Comparison of ENCODE assay signal across 8 cellular contexts in genomic region chr5:139636975-139637408, GRCh38. TPM values are rescaled to one million over a fixed set of nuclear protein-coding genes. Genes with fewer than 3 reads are reported as not detected.
DNase-seq lines count a peak whose midpoint lies in the region; ATAC-seq and TF ChIP-seq lines count a peak whose summit lies in the region.

No MANE protein-coding gene starts in this region.

- peaks cover 68% of the 10 kb centered on the region for H3K4me1 Mint-ChIP-seq in glutamatergic neuron (ENCODE audit: low read depth, unreplicated experiment)

- no peaks in the 10 kb centered on the region for H3K36me3 Mint-ChIP-seq in glutamatergic neuron (ENCODE audit: unreplicated experiment)

- peaks cover 6% of the 10 kb centered on the region; the same call in 1 of the 2 replicates for H4K20me1 ChIP-seq in DOHH2 (ENCODE audit: control insufficient read depth, insufficient read depth, low read depth, low read length)

- peak overlapping the region; percentile 96 for H3K27ac ChIP-seq in DOHH2 (ENCODE audit: low read depth, low read length)

- ATAC-seq in HG02610 (IDR thresholded peaks at IDR 0.05; ENCODE audit: unreplicated experiment) (peak; percentile 27), HG03460 (IDR thresholded peaks at IDR 0.05; ENCODE audit: unreplicated experiment) (no peak)

- H3K9me3 Mint-ChIP-seq in glutamatergic neuron (ENCODE audit: unreplicated experiment) = peaks cover 31% of the 10 kb centered on the region

- no peaks in the 10 kb centered on the region for H3K9me3 ChIP-seq in DOHH2 (ENCODE audit: control insufficient read depth, insufficient read depth, low read length)

- peaks cover 19% of the 10 kb centered on the region for H3K27me3 Mint-ChIP-seq in glutamatergic neuron (ENCODE audit: unreplicated experiment)

- no peaks in the 10 kb centered on the region for H3K27me3 ChIP-seq in DOHH2 (ENCODE audit: control insufficient read depth, low read length)

- DNase-seq in activated CD4-positive, alpha-beta T cell treated with anti-CD3 and anti-CD28 coated beads, Interleukin-2, amount 50 U/mL, for 48 hours = peak; percentile 44 to 55
- DNase-seq in glutamatergic neuron (no peak), skeletal muscle cell (ENCODE audit: low read depth) (no peak), dermis blood vessel endothelial cell (no peak), NCI-H526 (lab: John Stamatoyannopoulos, UW) (no peak)

- peak overlapping the region; percentile 92 for H3K27ac Mint-ChIP-seq in glutamatergic neuron (ENCODE audit: unreplicated experiment)

- peaks cover 7% of the 10 kb centered on the region for H3K79me2 ChIP-seq in DOHH2 (ENCODE audit: control insufficient read depth, low read length)

- TF ChIP-seq CTCF in DOHH2 (IDR thresholded peaks at IDR 0.05; ENCODE audit: low read depth, low read length, poor library complexity, severe bottlenecking) = no peak
- peak; percentile 8 for TF ChIP-seq CTCF in glutamatergic neuron (IDR thresholded peaks at IDR 0.05; ENCODE audit: partially characterized antibody, unreplicated experiment)

- H3K4me2 ChIP-seq in DOHH2 (ENCODE audit: low read length) = peak overlapping the region; percentile 99

- H3K4me3 ChIP-seq in DOHH2 (ENCODE audit: low read length) = peak overlapping the region; percentile 77
- peak overlapping the region; percentile 41 for H3K4me3 ChIP-seq in skeletal muscle cell (ENCODE audit: low read depth, low read length)

- no peaks in the 10 kb centered on the region for H3K36me3 ChIP-seq in DOHH2 (ENCODE audit: control insufficient read depth, low read length)

- peaks cover 88% of the 10 kb centered on the region for H3K4me1 ChIP-seq in DOHH2 (ENCODE audit: control insufficient read depth, low read length)

- peaks cover 36% of the 10 kb centered on the region for H3F3A ChIP-seq in DOHH2 (ENCODE audit: control insufficient read depth, insufficient read depth)

- peak overlapping the region; percentile 34 for H3K4me3 Mint-ChIP-seq in glutamatergic neuron (ENCODE audit: unreplicated experiment)

- no peaks in the 10 kb centered on the region for H3K9me2 ChIP-seq in DOHH2 (replicated peaks; ENCODE audit: control insufficient read depth, low read length)

RNA-seq across cellular contexts. Expression of gene CXXC5, which starts 11.2 kb away (rescaled TPM):
- total RNA-seq in glutamatergic neuron (ENCODE audit: unreplicated experiment) (130 TPM), dermis blood vessel endothelial cell (29.6 and 36.1 TPM in 2 replicates)

Comparison
In these comparisons a context has a peak if more than half of its experiments do, and no peak if none do; other contexts are left out.
1. DNase-seq: peak in activated CD4-positive, alpha-beta T cell treated with anti-CD3 and anti-CD28 coated beads, Interleukin-2, amount 50 U/mL, for 48 hours (2 of 2); none in glutamatergic neuron (single experiment), skeletal muscle cell (single experiment), dermis blood vessel endothelial cell (single experiment) and NCI-H526 (0 of 2).